11 cellular contexts compared by ENCODE assay signal in genomic region chr22:50246242-50247175, GRCh38. TPM values are rescaled to one million over a fixed set of nuclear protein-coding genes. Genes with fewer than 3 reads are reported as not detected.
DNase-seq lines count a peak whose midpoint lies in the region; ATAC-seq and TF ChIP-seq lines count a peak whose summit lies in the region.
"Had no signal": no experiment of that assay in that cellular context is flagged by ENCODE, and none has a peak within 500 bp of the region (broad histone marks: within the 10 kb centered on the region; RNA-seq: fewer than 3 reads in every experiment).

No MANE protein-coding gene starts in this region.

- 91% methylated on average over 20 of the region's 20 CpGs for WGBS in hepatocyte (ENCODE audit: low lambda C conversion rate, missing lambda C conversion rate)

- H3K36me3 Mint-ChIP-seq in activated naive CD4-positive, alpha-beta T cell treated with anti-CD3 and anti-CD28 coated beads, Interleukin-2, amount 50 U/mL, for 24 hours: peaks cover 5% of the 10 kb centered on the region
- peaks cover 17% of the 10 kb centered on the region in 2 donors for H3K36me3 Mint-ChIP-seq in activated naive CD4-positive, alpha-beta T cell treated with anti-CD3 and anti-CD28 coated beads, Interleukin-2, amount 50 U/mL, for 72 hours
- H3K36me3 Mint-ChIP-seq in type B pancreatic cell: no peaks in the 10 kb centered on the region

- no peaks in the 10 kb centered on the region for H3K27me3 Mint-ChIP-seq in activated naive CD4-positive, alpha-beta T cell treated with anti-CD3 and anti-CD28 coated beads, Interleukin-2, amount 50 U/mL, for 24 hours
- no peaks in the 10 kb centered on the region for H3K27me3 Mint-ChIP-seq in type B pancreatic cell

- H2AFZ ChIP-seq in hepatocyte: no peak overlapping the region

- H3K4me1 Mint-ChIP-seq in activated naive CD4-positive, alpha-beta T cell treated with anti-CD3 and anti-CD28 coated beads, Interleukin-2, amount 50 U/mL, for 24 hours: peaks cover 23% of the 10 kb centered on the region
- peaks cover 11% of the 10 kb centered on the region for H3K4me1 Mint-ChIP-seq in type B pancreatic cell (ENCODE audit: unreplicated experiment)

- H4K20me1 ChIP-seq in hepatocyte (ENCODE audit: insufficient read depth, poor library complexity, severe bottlenecking): peaks cover 8% of the 10 kb centered on the region

- no peak for DNase-seq in activated naive CD4-positive, alpha-beta T cell treated with anti-CD3 and anti-CD28 coated beads, Interleukin-2, amount 50 U/mL, for 72 hours (ENCODE audit: low spot score in 2 of 2)
- DNase-seq in hepatocyte (ENCODE audit: low spot score): no peak
- DNase-seq in type B pancreatic cell (ENCODE audit: extremely low spot score, unreplicated experiment): no peak
- no peak for DNase-seq in left lung
- no peak for DNase-seq in NCI-H510A treated with DMSO at 0.1 percent for 48 hours (lab: John Stamatoyannopoulos, UW)
- DNase-seq in COR-L47 (lab: John Stamatoyannopoulos, UW): no peak
- DNase-seq: EL, NCI-H2227 treated with DMSO at 0.1 percent for 48 hours, WERI-Rb-1 had no signal

- no peaks in the 10 kb centered on the region for H3K9me3 ChIP-seq in hepatocyte (ENCODE audit: low read depth)
- no peaks in the 10 kb centered on the region for H3K9me3 ChIP-seq in left lung

- TF ChIP-seq CTCF in hepatocyte (IDR thresholded peaks at IDR 0.05; ENCODE audit: poor library complexity) (no peak), type B pancreatic cell (conservative IDR thresholded peaks at IDR 0.05) (peak; percentile 42), left lung (IDR thresholded peaks at IDR 0.05) (no peak)

- TF ChIP-seq POLR2A in Raji (IDR thresholded peaks at IDR 0.05; ENCODE audit: insufficient read depth, low read depth, low read length): 0 out of 2 replicates have a peak, but pooled peaks have one; percentile 21

- H3K4me1 ChIP-seq in hepatocyte (ENCODE audit: insufficient read depth): peaks cover 37% of the 10 kb centered on the region
- peaks cover 30 to 84% of the 10 kb centered on the region in 2 donors for H3K4me1 ChIP-seq in left lung

- intact Hi-C loops in left lung (cut with DNase I): no loop called here

- H3K27ac ChIP-seq in hepatocyte (no peak overlapping the region), left lung (no peak overlapping the region)

- H3K4me3 ChIP-seq in hepatocyte: no peak overlapping the region
- peak overlapping the region in 1 of 2 donors; percentile 76 for H3K4me3 ChIP-seq in left lung

- peak overlapping the region; percentile 95 for H3K4me2 ChIP-seq in hepatocyte

- H3K79me2 ChIP-seq in hepatocyte: peaks cover 65% of the 10 kb centered on the region

- no peaks in the 10 kb centered on the region for H3K9me3 Mint-ChIP-seq in activated naive CD4-positive, alpha-beta T cell treated with anti-CD3 and anti-CD28 coated beads, Interleukin-2, amount 50 U/mL, for 24 hours
- no peaks in the 10 kb centered on the region for H3K9me3 Mint-ChIP-seq in activated naive CD4-positive, alpha-beta T cell treated with anti-CD3 and anti-CD28 coated beads, Interleukin-2, amount 50 U/mL, for 72 hours
- no peaks in the 10 kb centered on the region for H3K9me3 Mint-ChIP-seq in type B pancreatic cell

- H3K27me3 ChIP-seq in hepatocyte (no peaks in the 10 kb centered on the region), left lung (no peaks in the 10 kb centered on the region)

- H3K9me2 ChIP-seq in hepatocyte (replicated peaks; ENCODE audit: insufficient read depth): no peaks in the 10 kb centered on the region

- no peaks in the 10 kb centered on the region for H3K36me3 ChIP-seq in hepatocyte (replicated peaks; ENCODE audit: insufficient read depth, low read depth)
- peaks cover 0 to 25% of the 10 kb centered on the region in 2 donors for H3K36me3 ChIP-seq in left lung

- ATAC-seq in activated naive CD4-positive, alpha-beta T cell treated with anti-CD3 and anti-CD28 coated beads, Interleukin-2, amount 50 U/mL, for 72 hours: no peak
- ATAC-seq in left lung: no peak

- H3K4me3 Mint-ChIP-seq in activated naive CD4-positive, alpha-beta T cell treated with anti-CD3 and anti-CD28 coated beads, Interleukin-2, amount 50 U/mL, for 24 hours: peak overlapping the region; percentile 99
- H3K4me3 Mint-ChIP-seq in type B pancreatic cell: peak overlapping the region; percentile 97

- peak overlapping the region; percentile 30 for H3K27ac Mint-ChIP-seq in activated naive CD4-positive, alpha-beta T cell treated with anti-CD3 and anti-CD28 coated beads, Interleukin-2, amount 50 U/mL, for 24 hours
- peak overlapping the region in 1 of 2 donors; percentile 90 for H3K27ac Mint-ChIP-seq in activated naive CD4-positive, alpha-beta T cell treated with anti-CD3 and anti-CD28 coated beads, Interleukin-2, amount 50 U/mL, for 72 hours
- peak overlapping the region; percentile 62 for H3K27ac Mint-ChIP-seq in type B pancreatic cell

RNA-seq across cellular contexts. Expression of gene TUBGCP6, which starts 1.7 kb away (rescaled TPM):
- total RNA-seq in activated naive CD4-positive, alpha-beta T cell treated with anti-CD3 and anti-CD28 coated beads, Interleukin-2, amount 50 U/mL, for 72 hours: 10 to 100 TPM; 49.6 to 50.9 TPM
- total RNA-seq in hepatocyte: 14.0 and 26.2 TPM in 2 replicates
- 31.5 and 44.1 TPM in 2 replicates for polyA plus RNA-seq in hepatocyte
- total RNA-seq in type B pancreatic cell (ENCODE audit: low replicate concordance): 43.0 and 51.4 TPM in 2 replicates
- 10 to 100 TPM; 40.8 to 41.3 TPM for total RNA-seq in left lung

RNA-seq across cellular contexts. Expression of gene HDAC10, which starts 4.6 kb away (rescaled TPM):
- 10 to 100 TPM; 43.7 to 67.3 TPM for total RNA-seq in activated naive CD4-positive, alpha-beta T cell treated with anti-CD3 and anti-CD28 coated beads, Interleukin-2, amount 50 U/mL, for 72 hours
- 21.5 and 23.8 TPM in 2 replicates for total RNA-seq in hepatocyte
- polyA plus RNA-seq in hepatocyte: 30.2 and 40.5 TPM in 2 replicates
- 29.5 and 37.1 TPM in 2 replicates for total RNA-seq in type B pancreatic cell (ENCODE audit: low replicate concordance)
- 10 to 100 TPM; 39.1 to 42.2 TPM for total RNA-seq in left lung

RNA-seq across cellular contexts. Expression of gene MAPK12, which starts 15.0 kb away (rescaled TPM):
- total RNA-seq in activated naive CD4-positive, alpha-beta T cell treated with anti-CD3 and anti-CD28 coated beads, Interleukin-2, amount 50 U/mL, for 72 hours: 10 to 100 TPM in 1 of 2 donors, 1 to 10 TPM in 1; 7.1 to 14.2 TPM
- 12.5 and 13.8 TPM in 2 replicates for total RNA-seq in hepatocyte
- 33.8 and 51.4 TPM in 2 replicates for polyA plus RNA-seq in hepatocyte
- total RNA-seq in type B pancreatic cell (ENCODE audit: low replicate concordance): 11.4 and 31.3 TPM in 2 replicates
- 10 to 100 TPM; 11.6 to 14.6 TPM for total RNA-seq in left lung

RNA-seq across cellular contexts. Expression of gene MAPK11, which starts 23.7 kb away (rescaled TPM):
- 10 to 100 TPM; 15.6 to 25.7 TPM for total RNA-seq in activated naive CD4-positive, alpha-beta T cell treated with anti-CD3 and anti-CD28 coated beads, Interleukin-2, amount 50 U/mL, for 72 hours
- total RNA-seq in hepatocyte (1.4 and 2.3 TPM in 2 replicates), type B pancreatic cell (ENCODE audit: low replicate concordance) (4.0 and 7.4 TPM in 2 replicates), left lung (10 to 100 TPM; 10.3 to 15.1 TPM)
- polyA plus RNA-seq in hepatocyte: 0.62 and 1.1 TPM in 2 replicates

RNA-seq across cellular contexts. Expression of gene SELENOO, which starts 45.7 kb away (rescaled TPM):
- 10 to 100 TPM; 22.5 to 23.4 TPM for total RNA-seq in activated naive CD4-positive, alpha-beta T cell treated with anti-CD3 and anti-CD28 coated beads, Interleukin-2, amount 50 U/mL, for 72 hours
- 27.3 and 31.6 TPM in 2 replicates for total RNA-seq in hepatocyte
- polyA plus RNA-seq in hepatocyte: 35.2 and 37.7 TPM in 2 replicates
- 23.8 and 28.5 TPM in 2 replicates for total RNA-seq in type B pancreatic cell (ENCODE audit: low replicate concordance)
- 10 to 100 TPM; 19.5 to 22.0 TPM for total RNA-seq in left lung
